18 cellular contexts compared by ENCODE assay signal in the genomic region with DNA sequence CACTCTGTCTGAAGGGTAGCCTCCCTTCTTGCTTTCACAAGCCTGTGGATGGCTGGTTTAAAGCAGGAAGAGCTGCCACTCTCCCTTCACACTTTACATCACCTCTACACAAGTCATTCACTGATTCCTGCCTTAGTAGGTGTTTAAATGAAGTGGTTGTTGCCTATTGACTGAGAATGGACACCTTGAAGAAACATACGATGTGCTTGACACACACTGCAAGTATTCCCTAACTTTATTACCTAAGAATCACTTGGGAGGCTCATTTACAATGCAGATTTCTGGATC.
DNase-seq lines count a peak whose midpoint lies in the region; ATAC-seq and TF ChIP-seq lines count a peak whose summit lies in the region.
"Had no signal": no experiment of that assay in that cellular context is flagged by ENCODE, and none has a peak within 500 bp of the region (broad histone marks: within the 10 kb centered on the region; RNA-seq: fewer than 3 reads in every experiment).

No MANE protein-coding gene starts in this region.

- dilution Hi-C loops in mammary epithelial cell (cut with HindIII; ENCODE audit: low sequenced_read_pairs): no loop called here

- CTCF ChIA-PET in mammary epithelial cell (lab: Charles Lee; ENCODE audit: low non-redundant PET): no interaction called here
- CTCF ChIA-PET in SK-N-SH (lab: Yijun Ruan, JAX): no interaction called here

- no peak overlapping the region for H3K4me3 Mint-ChIP-seq in nephron
- no peak overlapping the region for H3K4me3 Mint-ChIP-seq in T-helper 2 cell treated with Interferon-gamma antibody and Interleukin-4, amounts not matched to agents 5 μg/mL and 100 μg/mL, for 36 hours

- H3K27ac ChIP-seq in right cardiac atrium (ENCODE audit: low read length) (peak overlapping the region; percentile 4), right atrium auricular region (no peak overlapping the region), mammary epithelial cell (ENCODE audit: insufficient read depth, low read depth, low read length) (no peak overlapping the region), SK-N-SH (ENCODE audit: low read depth in 2 of 2, low read length in 1 of 2) (no peak overlapping the region), adrenal gland (no peak overlapping the region)
- H3K27ac ChIP-seq: A549 had no signal

- H3K4me1 Mint-ChIP-seq in nephron: peaks cover 70% of the 10 kb centered on the region
- peaks cover 7% of the 10 kb centered on the region for H3K4me1 Mint-ChIP-seq in T-helper 2 cell treated with Interferon-gamma antibody and Interleukin-4, amounts not matched to agents 5 μg/mL and 100 μg/mL, for 36 hours (ENCODE audit: low read depth)

- no peak for TF ChIP-seq POLR2A in adrenal gland (IDR thresholded peaks at IDR 0.05)

- DNase-seq in right cardiac atrium (no peak), right atrium auricular region (ENCODE audit: low spot score) (no peak), mammary epithelial cell (no peak), DMS 273 treated with DMSO at 0.1 percent for 48 hours (lab: John Stamatoyannopoulos, UW) (no peak), SK-N-SH (no peak), adrenal gland (no peak)
- no peak for DNase-seq in T-helper 2 cell treated with Interferon-gamma antibody and Interleukin-4, amounts not matched to agents 5 μg/mL and 100 μg/mL, for 36 hours (ENCODE audit: low spot score)
- DNase-seq: BE2C, DMS79, MM.1S, NCI-H1048, NCI-H1417 treated with DMSO at 0.1 percent for 48 hours, NCI-H187, NCI-H446 treated with DMSO at 0.1 percent for 48 hours, NCI-H526 treated with DMSO at 0.1 percent for 48 hours, SHP77 had no signal

- no peak for TF ChIP-seq RAD21 in SK-N-SH (IDR thresholded peaks at IDR 0.05; ENCODE audit: low read length)

- no peak for TF ChIP-seq EP300 in SK-N-SH (IDR thresholded peaks at IDR 0.05; ENCODE audit: borderline replicate concordance in 1 of 2, low read depth in 1 of 2, low read length in 1 of 2)

- H3K4me3 ChIP-seq in right cardiac atrium (ENCODE audit: low read length) (no peak overlapping the region), right atrium auricular region (no peak overlapping the region), mammary epithelial cell (replicated peaks in 1 of 3; ENCODE audit: insufficient read depth in 1 of 3, low read depth in 2 of 3, low read length in 3 of 3) (no peak overlapping the region), SK-N-SH (ENCODE audit: low read depth in 2 of 2, low read length in 1 of 2) (no peak overlapping the region), adrenal gland (no peak overlapping the region)
- H3K4me3 ChIP-seq: A549 had no signal

- H3K9me3 ChIP-seq in right cardiac atrium (ENCODE audit: control insufficient read depth, low read length) (no peaks in the 10 kb centered on the region), right atrium auricular region (no peaks in the 10 kb centered on the region), mammary epithelial cell (replicated peaks; ENCODE audit: insufficient read depth, low read length) (no peaks in the 10 kb centered on the region), SK-N-SH (no peaks in the 10 kb centered on the region), adrenal gland (replicated peaks in 1 of 3) (no peaks in the 10 kb centered on the region)
- H3K9me3 ChIP-seq: A549, BE2C had no signal

- 83% methylated on average over 1 of the region's 1 CpG for WGBS in right cardiac atrium
- WGBS in mammary epithelial cell (ENCODE audit: low coverage, missing lambda C conversion rate): 100% methylated on average over 1 of the region's 1 CpG
- WGBS in SK-N-SH (ENCODE audit: low lambda C conversion rate): 76% methylated on average over 1 of the region's 1 CpG
- 93 to 100% (median 96%) methylated on average over 1 of the region's 1 CpG for WGBS in adrenal gland, 4 donors

- TF ChIP-seq CTCF in right atrium auricular region (IDR thresholded peaks at IDR 0.05): no peak
- no peak for TF ChIP-seq CTCF in mammary epithelial cell (conservative IDR thresholded peaks at IDR 0.05 in 1 of 2, IDR thresholded peaks at IDR 0.05 in 1 of 2; ENCODE audit: extremely low read depth in 1 of 2, insufficient read depth in 1 of 2, low read depth in 1 of 2, low read length in 2 of 2)
- no peak for TF ChIP-seq CTCF in nephron (IDR thresholded peaks at IDR 0.05; ENCODE audit: unreplicated experiment in 3 of 3)
- TF ChIP-seq CTCF in SK-N-SH (IDR thresholded peaks at IDR 0.05): no peak
- no peak for TF ChIP-seq CTCF in adrenal gland (IDR thresholded peaks at IDR 0.05)

- intact Hi-C loops in right cardiac atrium (cut with DNase I) (no loop called here), mammary epithelial cell (cut with micrococcal nuclease) (no loop called here), adrenal gland (cut with DNase I) (no loop called here)

- peaks cover 4% of the 10 kb centered on the region for H3K27me3 Mint-ChIP-seq in nephron (ENCODE audit: low read depth)
- H3K27me3 Mint-ChIP-seq in T-helper 2 cell treated with Interferon-gamma antibody and Interleukin-4, amounts not matched to agents 5 μg/mL and 100 μg/mL, for 36 hours (ENCODE audit: low read depth): peaks cover 18% of the 10 kb centered on the region

- H3K4me1 ChIP-seq in right cardiac atrium (ENCODE audit: control insufficient read depth, insufficient read depth, low read length): peaks cover 7% of the 10 kb centered on the region
- peaks cover 0 to 8% of the 10 kb centered on the region in 2 donors for H3K4me1 ChIP-seq in right atrium auricular region
- peaks cover 42% of the 10 kb centered on the region for H3K4me1 ChIP-seq in mammary epithelial cell (ENCODE audit: insufficient read depth, low read length)
- H3K4me1 ChIP-seq in SK-N-SH (ENCODE audit: control insufficient read depth in 1 of 2, insufficient read depth in 2 of 2, low read depth in 1 of 2, low read length in 1 of 2): peaks cover 0 to 7% of the 10 kb centered on the region in 2 experiments; a peak in 2 of 4 replicates
- peaks cover 0 to 4% of the 10 kb centered on the region in 2 donors for H3K4me1 ChIP-seq in adrenal gland (replicated peaks in 1 of 2)
- H3K4me1 ChIP-seq: A549 had no signal

- H3K4me2 ChIP-seq in mammary epithelial cell (ENCODE audit: insufficient read depth, low read depth, low read length) (no peak overlapping the region), SK-N-SH (no peak overlapping the region)
- H3K4me2 ChIP-seq: A549 had no signal

- H3K36me3 Mint-ChIP-seq in nephron (ENCODE audit: low read depth): no peaks in the 10 kb centered on the region
- no peaks in the 10 kb centered on the region for H3K36me3 Mint-ChIP-seq in T-helper 2 cell treated with Interferon-gamma antibody and Interleukin-4, amounts not matched to agents 5 μg/mL and 100 μg/mL, for 36 hours (ENCODE audit: low read depth)

- in situ Hi-C loops in mammary epithelial cell (cut with MboI; ENCODE audit: low sequenced_read_pairs in 2 of 2): no loop called here

- H3K9me3 Mint-ChIP-seq in nephron: no peaks in the 10 kb centered on the region
- H3K9me3 Mint-ChIP-seq in T-helper 2 cell treated with Interferon-gamma antibody and Interleukin-4, amounts not matched to agents 5 μg/mL and 100 μg/mL, for 36 hours: no peaks in the 10 kb centered on the region

- H3K79me2 ChIP-seq in mammary epithelial cell (ENCODE audit: insufficient read depth, low read length): no peaks in the 10 kb centered on the region
- H3K79me2 ChIP-seq in SK-N-SH (ENCODE audit: insufficient read depth): no peaks in the 10 kb centered on the region

- ATAC-seq in right cardiac atrium: no peak
- ATAC-seq: A549 had no signal

- no peaks in the 10 kb centered on the region for H3K27me3 ChIP-seq in right cardiac atrium (ENCODE audit: control insufficient read depth, insufficient read depth)
- no peaks in the 10 kb centered on the region for H3K27me3 ChIP-seq in right atrium auricular region
- no peaks in the 10 kb centered on the region for H3K27me3 ChIP-seq in mammary epithelial cell (ENCODE audit: insufficient read depth, low read length)
- no peaks in the 10 kb centered on the region for H3K27me3 ChIP-seq in SK-N-SH (ENCODE audit: insufficient read depth)
- no peaks in the 10 kb centered on the region for H3K27me3 ChIP-seq in adrenal gland
- H3K27me3 ChIP-seq: BE2C had no signal

- no peaks in the 10 kb centered on the region for H3K9me2 ChIP-seq in SK-N-SH

- no peaks in the 10 kb centered on the region for H3F3A ChIP-seq in SK-N-SH (replicated peaks; ENCODE audit: insufficient read depth)

- POLR2A ChIA-PET in SK-N-SH (lab: Yijun Ruan, JAX): no interaction called here

- peak overlapping the region; percentile 30 to 70 (median 49) for H3K27ac Mint-ChIP-seq in nephron
- no peak overlapping the region for H3K27ac Mint-ChIP-seq in T-helper 2 cell treated with Interferon-gamma antibody and Interleukin-4, amounts not matched to agents 5 μg/mL and 100 μg/mL, for 36 hours

- no peak overlapping the region for H3K9ac ChIP-seq in mammary epithelial cell (ENCODE audit: insufficient read depth, low read length)
- H3K9ac ChIP-seq in SK-N-SH: no peak overlapping the region

- H3K36me3 ChIP-seq in right atrium auricular region: no peaks in the 10 kb centered on the region
- H3K36me3 ChIP-seq in mammary epithelial cell (ENCODE audit: insufficient read depth, low read length): no peaks in the 10 kb centered on the region
- H3K36me3 ChIP-seq in SK-N-SH (replicated peaks in 1 of 2; ENCODE audit: control insufficient read depth in 1 of 2, insufficient read depth in 2 of 2, low read length in 1 of 2): no peaks in the 10 kb centered on the region
- H3K36me3 ChIP-seq in adrenal gland (replicated peaks in 1 of 2): no peaks in the 10 kb centered on the region
- H3K36me3 ChIP-seq: BE2C had no signal

- no TSS peak for BruUV-seq in mammary epithelial cell (replicated peaks; lab: Mats Ljungman, UMichigan)

- no peaks in the 10 kb centered on the region for H4K20me1 ChIP-seq in mammary epithelial cell (ENCODE audit: insufficient read depth, low read length)
- no peaks in the 10 kb centered on the region for H4K20me1 ChIP-seq in SK-N-SH (ENCODE audit: insufficient read depth)

- H2AFZ ChIP-seq in mammary epithelial cell (ENCODE audit: low read depth, low read length) (peak overlapping the region; percentile 66), SK-N-SH (ENCODE audit: low read depth) (no peak overlapping the region)

TF ChIP-seq in SK-N-SH, 30 proteins besides CTCF, POLR2A, EP300 and RAD21 (continues in another document):
- TF ChIP-seq, protein P1, sequence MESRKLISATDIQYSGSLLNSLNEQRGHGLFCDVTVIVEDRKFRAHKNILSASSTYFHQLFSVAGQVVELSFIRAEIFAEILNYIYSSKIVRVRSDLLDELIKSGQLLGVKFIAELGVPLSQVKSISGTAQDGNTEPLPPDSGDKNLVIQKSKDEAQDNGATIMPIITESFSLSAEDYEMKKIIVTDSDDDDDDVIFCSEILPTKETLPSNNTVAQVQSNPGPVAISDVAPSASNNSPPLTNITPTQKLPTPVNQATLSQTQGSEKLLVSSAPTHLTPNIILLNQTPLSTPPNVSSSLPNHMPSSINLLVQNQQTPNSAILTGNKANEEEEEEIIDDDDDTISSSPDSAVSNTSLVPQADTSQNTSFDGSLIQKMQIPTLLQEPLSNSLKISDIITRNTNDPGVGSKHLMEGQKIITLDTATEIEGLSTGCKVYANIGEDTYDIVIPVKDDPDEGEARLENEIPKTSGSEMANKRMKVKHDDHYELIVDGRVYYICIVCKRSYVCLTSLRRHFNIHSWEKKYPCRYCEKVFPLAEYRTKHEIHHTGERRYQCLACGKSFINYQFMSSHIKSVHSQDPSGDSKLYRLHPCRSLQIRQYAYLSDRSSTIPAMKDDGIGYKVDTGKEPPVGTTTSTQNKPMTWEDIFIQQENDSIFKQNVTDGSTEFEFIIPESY (IDR thresholded peaks at IDR 0.05; ENCODE audit: borderline replicate concordance, low read depth): no peak
